8 cellular contexts compared by ENCODE assay signal in the genomic region with DNA sequence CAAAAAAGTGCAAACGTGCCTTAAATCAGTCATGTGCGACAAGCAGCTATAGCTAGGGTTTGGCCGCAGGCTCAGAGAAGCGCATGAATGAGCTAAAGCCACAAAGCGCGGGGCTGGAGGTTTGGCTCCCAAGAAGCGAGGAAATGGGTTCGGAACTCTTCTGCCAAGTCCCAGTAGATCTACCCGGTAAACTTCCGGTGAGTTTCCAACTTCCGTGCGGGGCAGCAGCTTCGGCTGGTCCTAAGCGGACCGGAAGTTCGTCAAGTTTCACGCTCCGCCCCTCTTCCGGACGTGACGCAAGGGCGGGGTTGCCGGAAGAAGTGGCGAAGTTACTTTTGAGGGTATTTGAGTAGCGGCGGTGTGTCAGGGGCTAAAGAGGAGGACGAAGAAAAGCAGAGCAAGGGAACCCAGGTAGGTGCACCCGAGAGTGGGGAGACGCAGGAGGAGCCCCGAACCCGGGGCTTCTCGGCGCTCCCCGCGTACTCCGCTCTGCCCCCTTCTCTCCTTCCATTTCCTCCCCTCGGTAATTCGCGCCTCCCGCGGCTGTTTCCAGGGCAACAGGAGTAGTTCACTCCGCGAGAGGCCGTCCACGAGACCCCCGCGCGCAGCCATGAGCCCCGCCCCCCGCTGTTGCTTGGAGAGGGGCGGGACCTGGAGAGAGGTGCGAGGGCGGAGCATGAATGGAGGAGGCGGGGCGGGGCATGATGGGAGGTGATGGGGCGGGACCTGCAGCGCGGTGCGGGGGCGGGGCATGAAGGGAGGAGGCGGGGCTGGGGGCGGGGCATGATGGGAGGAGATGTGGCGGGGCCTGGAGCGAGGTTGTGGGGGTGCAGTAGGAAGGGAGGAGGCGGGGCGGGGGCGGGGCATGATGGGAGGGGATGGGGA. TPM values are rescaled to one million over a fixed set of nuclear protein-coding genes. Genes with fewer than 3 reads are reported as not detected.
DNase-seq lines count a peak whose midpoint lies in the region; ATAC-seq and TF ChIP-seq lines count a peak whose summit lies in the region.

A gene (plus strand): TSS at position 292 of the 885 bp plus-strand sequence. CDS start 1,149 bp downstream, outside the sequence.

- peaks cover 5% of the 10 kb centered on the region for H3K36me3 ChIP-seq in kidney epithelial cell (ENCODE audit: control insufficient read depth, insufficient read depth, low read length)

- H3K9me3 Mint-ChIP-seq in chondrocyte (ENCODE audit: low read depth), result no peaks in the 10 kb centered on the region

- H3K27me3 Mint-ChIP-seq in chondrocyte (ENCODE audit: low read depth), result no peaks in the 10 kb centered on the region

- H3K27me3 ChIP-seq in kidney epithelial cell (ENCODE audit: control insufficient read depth, insufficient read depth, low read length), result no peaks in the 10 kb centered on the region

- TF ChIP-seq CTCF in AG09319 (IDR thresholded peaks at IDR 0.05; ENCODE audit: low read depth, low read length), result no peak
- TF ChIP-seq CTCF in chondrocyte (IDR thresholded peaks at IDR 0.05), result no peak
- TF ChIP-seq CTCF in kidney epithelial cell (IDR thresholded peaks at IDR 0.05; ENCODE audit: insufficient read depth, low read length, poor library complexity, severe bottlenecking), result no peak

- peak; percentile 95 for DNase-seq in AG09319 (ENCODE audit: extremely low read depth, low read depth)
- peak; percentile 93 for DNase-seq in NCI-H510A treated with DMSO at 0.1 percent for 48 hours (lab: John Stamatoyannopoulos, UW)
- peak; percentile 86 to 91 for DNase-seq in activated CD4-positive, alpha-beta T cell treated with anti-CD3 and anti-CD28 coated beads for 24 hours (ENCODE audit: low read depth in 2 of 2)
- DNase-seq in chondrocyte (ENCODE audit: low spot score), result peak; percentile 97
- peak; percentile 89 for DNase-seq in kidney epithelial cell (ENCODE audit: low read depth)
- DNase-seq in stimulated activated CD4-positive, alpha-beta T cell treated with anti-CD3 and anti-CD28 coated beads, Interleukin-15, amount 100 ng/mL, for 48 hours (ENCODE audit: low read depth in 2 of 2), result peak; percentile 92 to 94

- ATAC-seq in GM19043 (IDR thresholded peaks at IDR 0.05; ENCODE audit: low read depth, unreplicated experiment) (peak; percentile 71), HG03432 (IDR thresholded peaks at IDR 0.05; ENCODE audit: unreplicated experiment) (peak; percentile 83)

- H3K36me3 Mint-ChIP-seq in chondrocyte (ENCODE audit: low read depth), result peaks cover 9% of the 10 kb centered on the region

- H3K4me1 Mint-ChIP-seq in chondrocyte (ENCODE audit: low read depth), result peaks cover 7% of the 10 kb centered on the region

- H3K4me3 ChIP-seq in kidney epithelial cell (ENCODE audit: low read depth, low read length), result peak within 1 kb of the TSS; percentile 80

- peak within 1 kb of the TSS; percentile 96 for H3K27ac Mint-ChIP-seq in chondrocyte (ENCODE audit: unreplicated experiment)

- peak within 1 kb of the TSS; percentile 83 for H3K4me3 Mint-ChIP-seq in chondrocyte (ENCODE audit: unreplicated experiment)

RNA-seq across cellular contexts. Expression of the gene that starts here (rescaled TPM):
- 47.7 to 48.9 TPM (median 48.3 TPM) in 3 replicates for total RNA-seq in chondrocyte
- total RNA-seq in kidney epithelial cell, result 73.4 and 86.5 TPM in 2 replicates

Comparison
In these comparisons a context has a peak if more than half of its experiments do, and no peak if none do; other contexts are left out.
1. Peak in every context shown above with its lines: DNase-seq, ATAC-seq and H3K4me3 ChIP-seq.